In the genomic region with DNA sequence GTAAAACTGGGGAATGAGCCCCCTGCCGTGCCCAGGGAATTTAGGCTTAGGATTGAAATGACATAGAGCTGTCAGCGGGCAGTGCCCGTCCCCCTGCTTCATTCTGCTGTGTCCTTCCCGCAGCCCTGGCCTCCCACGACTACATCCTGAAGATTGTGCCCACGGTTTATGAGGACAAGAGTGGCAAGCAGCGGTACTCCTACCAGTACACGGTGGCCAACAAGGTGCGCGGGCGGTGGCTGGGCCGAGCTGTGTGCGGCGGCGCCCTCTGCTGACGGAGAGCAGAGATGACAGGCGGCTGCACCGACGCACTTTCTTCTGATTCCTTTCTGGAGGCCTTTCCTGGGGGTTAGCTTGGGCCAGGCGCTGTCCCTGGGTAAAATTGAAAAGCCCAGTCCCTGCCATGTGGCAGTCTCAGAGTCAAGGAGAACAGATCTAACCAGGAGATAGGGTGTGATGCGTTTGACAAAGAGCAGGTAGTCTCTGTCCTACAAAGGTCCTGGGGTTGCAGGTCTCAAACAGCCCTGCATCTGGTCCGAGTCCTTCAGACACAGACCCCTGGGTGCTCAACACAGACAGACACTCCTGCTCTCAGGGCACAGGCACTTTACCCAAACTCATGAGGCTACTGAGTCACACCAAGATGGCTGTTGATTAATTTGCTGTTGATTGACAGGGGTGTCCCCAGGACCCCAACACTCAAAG, we compare ENCODE assay signal across 8 cellular contexts. TPM values are rescaled to one million over a fixed set of nuclear protein-coding genes. Genes with fewer than 3 reads are reported as not detected.
DNase-seq lines count a peak whose midpoint lies in the region; ATAC-seq and TF ChIP-seq lines count a peak whose summit lies in the region.

No MANE protein-coding gene starts in this region.

- peaks cover 18% of the 10 kb centered on the region for H3K4me1 ChIP-seq in NT2/D1 (ENCODE audit: insufficient read depth, insufficient read length)

- TF ChIP-seq POLR2A in erythroblast (IDR thresholded peaks at IDR 0.05; ENCODE audit: low read length): no peak

- peaks cover 30% of the 10 kb centered on the region for H3K36me3 ChIP-seq in NT2/D1 (ENCODE audit: insufficient read depth, insufficient read length, low read length)

- no peak overlapping the region for H3K9ac ChIP-seq in NT2/D1 (ENCODE audit: insufficient read length, low read depth)

- POLR2A ChIA-PET in naive thymus-derived CD8-positive, alpha-beta T cell (lab: Charles Lee): interaction anchor here (1.1 to 3.8 kb wide), 2 partner anchors 161 to 218 kb away, joined by 5 to 18 read pairs; partner anchors contain the start of gene DUSP1

- peak overlapping the region in 9 of 10 donors; percentile 15 to 94 (median 83) for H3K27ac Mint-ChIP-seq in naive thymus-derived CD8-positive, alpha-beta T cell
- H3K27ac Mint-ChIP-seq in stimulated activated effector memory CD8-positive, alpha-beta T cell treated with anti-CD3 and anti-CD28 coated beads, Interleukin-12 subunit alpha, Interleukin-12 subunit beta, amount 100 ng/mL, for 72 hours: no peak overlapping the region

- H3K36me3 Mint-ChIP-seq in naive thymus-derived CD8-positive, alpha-beta T cell: peaks cover 4 to 42% (median 16%) of the 10 kb centered on the region in 3 donors
- H3K36me3 Mint-ChIP-seq in stimulated activated effector memory CD8-positive, alpha-beta T cell treated with anti-CD3 and anti-CD28 coated beads, Interleukin-12 subunit alpha, Interleukin-12 subunit beta, amount 100 ng/mL, for 72 hours: peaks cover 30% of the 10 kb centered on the region

- peak; percentile 55 for ATAC-seq in HG03066 (IDR thresholded peaks at IDR 0.05; ENCODE audit: low read depth, unreplicated experiment)
- ATAC-seq in naive thymus-derived CD8-positive, alpha-beta T cell: peak; percentile 98
- peak; percentile 84 for ATAC-seq in stimulated activated effector memory CD8-positive, alpha-beta T cell treated with anti-CD3 and anti-CD28 coated beads, Interleukin-12 subunit alpha, Interleukin-12 subunit beta, amount 100 ng/mL, for 72 hours

- no peaks in the 10 kb centered on the region for H3K9me3 Mint-ChIP-seq in naive thymus-derived CD8-positive, alpha-beta T cell
- no peaks in the 10 kb centered on the region for H3K9me3 Mint-ChIP-seq in stimulated activated effector memory CD8-positive, alpha-beta T cell treated with anti-CD3 and anti-CD28 coated beads, Interleukin-12 subunit alpha, Interleukin-12 subunit beta, amount 100 ng/mL, for 72 hours

- H3K9me3 ChIP-seq in NT2/D1 (ENCODE audit: insufficient read depth, low read length): no peaks in the 10 kb centered on the region

- no peaks in the 10 kb centered on the region for H3K27me3 Mint-ChIP-seq in naive thymus-derived CD8-positive, alpha-beta T cell

- H3K4me3 Mint-ChIP-seq in naive thymus-derived CD8-positive, alpha-beta T cell: no peak overlapping the region
- H3K4me3 Mint-ChIP-seq in stimulated activated effector memory CD8-positive, alpha-beta T cell treated with anti-CD3 and anti-CD28 coated beads, Interleukin-12 subunit alpha, Interleukin-12 subunit beta, amount 100 ng/mL, for 72 hours: no peak overlapping the region

- DNase-seq in NCI-H2107 treated with DMSO at 0.1 percent for 48 hours (lab: John Stamatoyannopoulos, UW; ENCODE audit: unreplicated experiment) (peak; percentile 6), NCI-H2107 (lab: John Stamatoyannopoulos, UW) (no peak), NT2/D1 (ENCODE audit: low read depth, low spot score) (peak; percentile 13), activated T-cell treated with anti-CD3 and anti-CD28 coated beads for 24 hours (ENCODE audit: low read depth) (peak; percentile 63), erythroblast (lab: John Stamatoyannopoulos, UW) (peak; percentile 69 to 84)
- DNase-seq in naive thymus-derived CD8-positive, alpha-beta T cell: peak; percentile 51 to 86 (median 74)
- DNase-seq in stimulated activated effector memory CD8-positive, alpha-beta T cell treated with anti-CD3 and anti-CD28 coated beads, Interleukin-12 subunit alpha, Interleukin-12 subunit beta, amount 100 ng/mL, for 72 hours (ENCODE audit: low spot score in 2 of 2): peak; percentile 69 to 78

- no peaks in the 10 kb centered on the region for H3K27me3 ChIP-seq in NT2/D1 (ENCODE audit: insufficient read depth, insufficient read length)

- no peak overlapping the region for H3K4me3 ChIP-seq in NT2/D1 (ENCODE audit: insufficient read length, low read depth)

- H3K4me1 Mint-ChIP-seq in naive thymus-derived CD8-positive, alpha-beta T cell: peaks cover 6 to 9% (median 6%) of the 10 kb centered on the region in 4 donors
- peaks cover 10% of the 10 kb centered on the region for H3K4me1 Mint-ChIP-seq in stimulated activated effector memory CD8-positive, alpha-beta T cell treated with anti-CD3 and anti-CD28 coated beads, Interleukin-12 subunit alpha, Interleukin-12 subunit beta, amount 100 ng/mL, for 72 hours

RNA-seq across cellular contexts. Expression of gene RPL26L1, which starts 26.8 kb away (rescaled TPM):
- 10 to 100 TPM; 15.7 to 16.5 TPM for total RNA-seq in naive thymus-derived CD8-positive, alpha-beta T cell
- polyA plus RNA-seq in naive thymus-derived CD8-positive, alpha-beta T cell: 10 to 100 TPM; 38.2 to 42.1 (median 40.3) TPM

RNA-seq across cellular contexts. Expression of gene ATP6V0E1, which starts 51.1 kb away (rescaled TPM):
- 100 to 1,000 TPM; 141 to 150 TPM for total RNA-seq in naive thymus-derived CD8-positive, alpha-beta T cell
- polyA plus RNA-seq in naive thymus-derived CD8-positive, alpha-beta T cell: 100 to 1,000 TPM; 411 to 532 (median 494) TPM
